Comparison of ENCODE assay signal across 19 cellular contexts in genomic region chr2:230946429-230947234, GRCh38. TPM values are rescaled to one million over a fixed set of nuclear protein-coding genes. Genes with fewer than 3 reads are reported as not detected.
DNase-seq lines count a peak whose midpoint lies in the region; ATAC-seq, FAIRE-seq and TF ChIP-seq lines count a peak whose summit lies in the region.
"Had no signal": no experiment of that assay in that cellular context is flagged by ENCODE, and none has a peak within 500 bp of the region (broad histone marks: within the 10 kb centered on the region; RNA-seq: fewer than 3 reads in every experiment).

No MANE protein-coding gene starts in this region.

- intact Hi-C loops in MCF 10A (cut with micrococcal nuclease), result no loop called here

- no peaks in the 10 kb centered on the region for H3K9me3 Mint-ChIP-seq in MCF 10A (ENCODE audit: unreplicated experiment)
- H3K9me3 Mint-ChIP-seq: CD8-positive, alpha-beta memory T cell had no signal

- CTCF ChIA-PET in MCF 10A (lab: Yijun Ruan, JAX), result interaction anchor here (0.6 to 1.6 kb wide), 3 partner anchors 40 to 466 kb away, joined by 3 to 7 read pairs (median 4); no protein-coding TSS in a partner anchor

- peak overlapping the region; percentile 73 for H3K4me3 ChIP-seq in GM12864 (ENCODE audit: low read depth, low read length)
- H3K4me3 ChIP-seq: BLaER1 had no signal

- POLR2A ChIA-PET in MCF 10A (lab: Yijun Ruan, JAX), result interaction anchor here (1.1 kb wide), 1 partner anchor 11 kb away, joined by 3 read pairs; no protein-coding TSS in a partner anchor

- FAIRE-seq in GM19239 (lab: Jason Lieb, UNC), result peak; percentile 28

- TF ChIP-seq CTCF in GM12864 (IDR thresholded peaks at IDR 0.05; ENCODE audit: low read depth, low read length, missing control alignments) (no peak), MCF 10A (IDR thresholded peaks at IDR 0.05; ENCODE audit: unreplicated experiment) (no peak)

- no peaks in the 10 kb centered on the region for H3K27me3 Mint-ChIP-seq in MCF 10A (ENCODE audit: insufficient read depth, unreplicated experiment)

- no peaks in the 10 kb centered on the region for H3K36me3 Mint-ChIP-seq in MCF 10A (ENCODE audit: insufficient read depth, unreplicated experiment)
- H3K36me3 Mint-ChIP-seq: CD8-positive, alpha-beta memory T cell had no signal

- H3K27ac Mint-ChIP-seq in MCF 10A (ENCODE audit: low read depth, unreplicated experiment), result no peak overlapping the region

- no TSS peak for BruUV-seq in MCF 10A (replicated peaks; lab: Mats Ljungman, UMichigan)

- H3K4me1 Mint-ChIP-seq in MCF 10A (ENCODE audit: insufficient read depth, unreplicated experiment), result peaks cover 5% of the 10 kb centered on the region

- DNase-seq in activated CD8-positive, alpha-beta memory T cell treated with anti-CD3 and anti-CD28 coated beads for 24 hours, result peak; percentile 56
- no peak for DNase-seq in activated CD8-positive, alpha-beta memory T cell treated with anti-CD3 and anti-CD28 coated beads, Interleukin-2, amount 50 U/mL, for 48 hours
- DNase-seq in GM12864 (ENCODE audit: low read depth) (no peak), GM19239 (ENCODE audit: insufficient read length, low spot score) (no peak), islet precursor cell (peak; percentile 48), MCF 10A (ENCODE audit: unreplicated experiment) (no peak), NCI-H2029 treated with DMSO at 0.1 percent for 48 hours (lab: John Stamatoyannopoulos, UW) (no peak)
- DNase-seq: 8988T; CD8-positive, alpha-beta memory T cell; GF-D8; GOT3; NCI-H146; NCI-H2107; NCI-H69; NK-92 treated with Interleukin-12 subunit alpha and Interleukin-12 subunit beta, amount 100 ng/mL, for 24 hours; OCI-M1; RPMI8226 had no signal

- ATAC-seq in HG02885 (IDR thresholded peaks at IDR 0.05; ENCODE audit: poor library complexity, unreplicated experiment), result no peak

- H3K4me3 Mint-ChIP-seq in MCF 10A (ENCODE audit: unreplicated experiment), result no peak overlapping the region

RNA-seq across cellular contexts. Expression of gene GPR55, which starts 21.6 kb away (rescaled TPM):
- not detected in 2 replicates for total RNA-seq in MCF 10A (2022)

RNA-seq across cellular contexts. Expression of gene SPATA3, which starts 49.3 kb away (rescaled TPM):
- total RNA-seq in MCF 10A (2022), result not detected in 2 replicates

Comparison
In these comparisons a context has a peak if more than half of its experiments do, and no peak if none do; other contexts are left out.
1. DNase-seq: peak in activated CD8-positive, alpha-beta memory T cell treated with anti-CD3 and anti-CD28 coated beads for 24 hours (single experiment) and islet precursor cell (single experiment); none in activated CD8-positive, alpha-beta memory T cell treated with anti-CD3 and anti-CD28 coated beads, Interleukin-2, amount 50 U/mL, for 48 hours (single experiment), GM12864 (single experiment), GM19239 (single experiment), MCF 10A (single experiment) and NCI-H2029 treated with DMSO at 0.1 percent for 48 hours (single experiment).